In the genomic region with DNA sequence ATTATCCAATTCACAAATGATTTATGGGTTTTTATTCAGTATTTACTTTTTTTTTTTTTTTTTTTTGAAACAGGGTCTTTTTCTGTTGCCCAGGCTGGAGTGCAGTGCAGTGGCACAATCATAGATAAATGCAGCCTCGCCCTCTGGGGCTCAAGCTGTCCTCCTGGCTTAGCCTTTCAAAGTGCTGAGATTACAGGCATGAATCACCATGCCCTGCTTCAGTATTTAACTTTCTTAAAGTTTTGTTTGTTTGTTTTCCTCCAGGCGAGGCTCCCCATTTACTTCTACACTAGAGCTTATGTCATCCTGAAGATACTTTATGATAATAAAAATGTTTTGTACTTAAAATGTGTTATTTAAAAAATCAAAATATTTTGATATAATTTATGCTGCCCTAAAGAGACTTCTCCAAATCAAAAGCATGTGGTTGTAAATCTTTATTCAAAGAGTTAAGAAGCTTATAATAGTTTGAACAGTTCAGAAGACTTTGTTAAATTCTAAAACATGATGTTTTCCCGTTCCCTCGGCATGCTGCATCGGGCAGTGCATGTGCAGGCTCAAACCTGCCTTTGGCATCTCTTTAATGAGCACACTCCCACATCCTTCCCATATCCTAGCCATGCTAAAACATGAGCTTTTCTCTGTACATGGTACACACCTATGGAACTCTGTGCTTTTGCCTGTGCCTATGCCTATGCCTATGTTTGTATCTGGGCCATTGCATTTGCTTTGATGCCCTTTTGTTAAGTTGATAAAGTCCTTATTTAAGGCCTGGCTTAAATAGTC, we compare ENCODE assay signal across 15 cellular contexts. TPM values are rescaled to one million over a fixed set of nuclear protein-coding genes. Genes with fewer than 3 reads are reported as not detected.
A peak's percentile ranks its signal among the peaks of the same experiment; 100 is the strongest.
DNase-seq lines count a peak whose midpoint lies in the region; ATAC-seq, FAIRE-seq and TF ChIP-seq lines count a peak whose summit lies in the region.
"Had no signal": no experiment of that assay in that cellular context is flagged by ENCODE, and none has a peak within 500 bp of the region (broad histone marks: within the 10 kb centered on the region; RNA-seq: fewer than 3 reads in every experiment).

No MANE protein-coding gene starts in this region.

- no peak overlapping the region for H3K4me3 Mint-ChIP-seq in Caco-2 (ENCODE audit: unreplicated experiment)
- H3K4me3 Mint-ChIP-seq in CD14-positive monocyte = no peak overlapping the region
- H3K4me3 Mint-ChIP-seq: IgD-negative memory B cell had no signal

- CTCF ChIA-PET in Caco-2 (lab: Charles Lee) = interaction anchor here (1.0 kb wide), 1 partner anchor 29 kb away, joined by 3 read pairs; no protein-coding TSS in a partner anchor
- CTCF ChIA-PET in PC-3 (lab: Charles Lee) = interaction anchor here (1.4 kb wide), 1 partner anchor 39 kb away, joined by 4 read pairs; no protein-coding TSS in a partner anchor

- H3K79me2 ChIP-seq in PC-3 (ENCODE audit: low read length) = 0 out of 2 replicates have a peak, but pooled peaks cover 4% of the 10 kb centered on the region
- H3K79me2 ChIP-seq: parathyroid adenoma had no signal

- H3K9me3 ChIP-seq in Caco-2 (no peaks in the 10 kb centered on the region), PC-3 (ENCODE audit: low read length) (no peaks in the 10 kb centered on the region)
- H3K9me3 ChIP-seq: upper lobe of right lung had no signal

- no peak for FAIRE-seq in urothelium cell line (lab: Jason Lieb, UNC)

- POLR2A ChIA-PET in Caco-2 (lab: Charles Lee) (no interaction called here), PC-3 (lab: Charles Lee; ENCODE audit: unreplicated experiment) (interaction anchor here (0.6 kb wide), 1 partner anchor 11 kb away, joined by 3 read pairs; no protein-coding TSS in a partner anchor)

- H3K4me1 Mint-ChIP-seq in Caco-2 (ENCODE audit: low read depth, unreplicated experiment) (peaks cover 22% of the 10 kb centered on the region), CD14-positive monocyte (peaks cover 4% of the 10 kb centered on the region)
- H3K4me1 Mint-ChIP-seq: IgD-negative memory B cell had no signal

- H3K27me3 Mint-ChIP-seq in Caco-2 (ENCODE audit: insufficient read depth, unreplicated experiment) (no peaks in the 10 kb centered on the region), CD14-positive monocyte (ENCODE audit: low read depth in 3 of 3) (peaks cover 0 to 1% (median 0%) of the 10 kb centered on the region in 3 donors)
- H3K27me3 Mint-ChIP-seq: IgD-negative memory B cell had no signal

- H3K9me3 Mint-ChIP-seq in Caco-2 (ENCODE audit: unreplicated experiment) = no peaks in the 10 kb centered on the region
- peaks cover 0 to 1% (median 0%) of the 10 kb centered on the region in 7 donors for H3K9me3 Mint-ChIP-seq in CD14-positive monocyte
- H3K9me3 Mint-ChIP-seq: IgD-negative memory B cell had no signal

- H3K36me3 Mint-ChIP-seq in Caco-2 (ENCODE audit: insufficient read depth, unreplicated experiment) (peaks cover 13% of the 10 kb centered on the region), CD14-positive monocyte (peaks cover 69 to 85% of the 10 kb centered on the region in 2 donors)
- H3K36me3 Mint-ChIP-seq: IgD-negative memory B cell had no signal

- BruUV-seq in Caco-2 (replicated peaks; lab: Mats Ljungman, UMichigan) = no TSS peak
- no TSS peak for BruUV-seq in PC-3 (replicated peaks; lab: Mats Ljungman, UMichigan)

- H3F3A ChIP-seq in PC-3 (ENCODE audit: low read length, unreplicated experiment) = peaks cover 12% of the 10 kb centered on the region

- TF ChIP-seq CTCF in Caco-2 (IDR thresholded peaks at IDR 0.05; ENCODE audit: insufficient read depth in 1 of 2, low read depth in 1 of 2, low read length in 1 of 2, severe bottlenecking in 1 of 2, unreplicated experiment in 1 of 2) (no peak), PC-3 (conservative IDR thresholded peaks at IDR 0.05; ENCODE audit: low read depth, low read length) (no peak), epithelial cell of esophagus (IDR thresholded peaks at IDR 0.05; ENCODE audit: insufficient read depth, low read depth, low read length, missing control alignments) (no peak), CD14-positive monocyte (IDR thresholded peaks at IDR 0.05) (no peak)

- ATAC-seq in PC-3 (peak; percentile 59), HG02840 (IDR thresholded peaks at IDR 0.05; ENCODE audit: low FRiP score, unreplicated experiment) (no peak)
- ATAC-seq: upper lobe of right lung had no signal

- H3K4me1 ChIP-seq in Caco-2 = peaks cover 46% of the 10 kb centered on the region
- peaks cover 36% of the 10 kb centered on the region for H3K4me1 ChIP-seq in PC-3 (ENCODE audit: insufficient read depth, low read length)
- H3K4me1 ChIP-seq: parathyroid adenoma, upper lobe of right lung had no signal

- intact Hi-C loops in Caco-2 (cut with micrococcal nuclease; ENCODE audit: unreplicated experiment) = no loop called here
- intact Hi-C loops in PC-3 (cut with micrococcal nuclease) = no loop called here
- intact Hi-C loops in CD14-positive monocyte (cut with micrococcal nuclease) = no loop called here
- intact Hi-C loops in posterior cingulate gyrus (cut with DNase I) = no loop called here

- H4K20me1 ChIP-seq in PC-3 (ENCODE audit: low read length) = no peaks in the 10 kb centered on the region

- H2AFZ ChIP-seq in PC-3 (ENCODE audit: low read length) = no peak overlapping the region
- H2AFZ ChIP-seq: parathyroid adenoma had no signal

- no peaks in the 10 kb centered on the region for H3K9me2 ChIP-seq in PC-3 (replicated peaks; ENCODE audit: low read length)

- peak overlapping the region; percentile 91 for H3K27ac ChIP-seq in PC-3 (ENCODE audit: low read length)
- H3K27ac ChIP-seq: parathyroid adenoma, upper lobe of right lung had no signal

- H3K27me3 ChIP-seq in Caco-2 (replicated peaks; ENCODE audit: control insufficient read depth, insufficient read depth, low read length) = no peaks in the 10 kb centered on the region
- no peaks in the 10 kb centered on the region for H3K27me3 ChIP-seq in PC-3 (ENCODE audit: low read length)
- H3K27me3 ChIP-seq: upper lobe of right lung had no signal

- peak overlapping the region; percentile 42 for H3K27ac Mint-ChIP-seq in Caco-2 (ENCODE audit: unreplicated experiment)
- no peak overlapping the region for H3K27ac Mint-ChIP-seq in CD14-positive monocyte
- H3K27ac Mint-ChIP-seq: IgD-negative memory B cell had no signal

- DNase-seq in Caco-2 = no peak
- peak; percentile 63 for DNase-seq in PC-3
- peak; percentile 90 for DNase-seq in epithelial cell of esophagus (ENCODE audit: low read depth)
- DNase-seq in mucosa of gallbladder (ENCODE audit: low spot score) = peak; percentile 24
- no peak for DNase-seq in CD14-positive monocyte (ENCODE audit: low spot score)
- DNase-seq in posterior cingulate gyrus = no peak
- DNase-seq in urothelium cell line (ENCODE audit: low spot score) = no peak
- DNase-seq: midbrain, NCI-H1417 treated with DMSO at 0.1 percent for 48 hours, NCI-H748 treated with DMSO at 0.1 percent for 48 hours, SHP77, upper lobe of right lung had no signal

- H3K4me3 ChIP-seq in Caco-2 (ENCODE audit: low read depth, low read length) (no peak overlapping the region), PC-3 (ENCODE audit: low read length) (no peak overlapping the region), epithelial cell of esophagus (ENCODE audit: low read length) (no peak overlapping the region)
- H3K4me3 ChIP-seq: upper lobe of right lung had no signal

- peak overlapping the region; percentile 60 for H3K4me2 ChIP-seq in PC-3 (ENCODE audit: low read length)

- H3K9ac ChIP-seq in PC-3 (ENCODE audit: low read length) = no peak overlapping the region
- H3K9ac ChIP-seq: parathyroid adenoma had no signal

- H3K36me3 ChIP-seq in Caco-2 (ENCODE audit: control insufficient read depth, insufficient read depth, low read length) (no peaks in the 10 kb centered on the region), PC-3 (ENCODE audit: low read depth, low read length) (no peaks in the 10 kb centered on the region)

RNA-seq across cellular contexts. Expression of a gene that starts 11.1 kb away (rescaled TPM):
- 20.4 and 21.7 TPM in 2 replicates for total RNA-seq in Caco-2 (2022)
- 2.7 and 4.6 TPM in 2 replicates for total RNA-seq in PC-3 (2014; rRNA removed)
- 27.9 TPM for total RNA-seq in mucosa of gallbladder
- 10 to 100 TPM; 21.3 to 30.1 TPM for polyA plus RNA-seq in CD14-positive monocyte

RNA-seq across cellular contexts. Expression of a gene that starts 20.6 kb away (rescaled TPM):
- total RNA-seq in Caco-2 (2022) = 0.63 TPM in 1 of 2 replicates, not detected in the other
- not detected in 2 replicates for total RNA-seq in PC-3 (2014; rRNA removed)
- not detected for total RNA-seq in mucosa of gallbladder
- polyA plus RNA-seq in CD14-positive monocyte = not detected
- total RNA-seq: upper lobe of right lung had no signal
- polyA plus RNA-seq: IgD-negative memory B cell had no signal

Comparison
In these comparisons a context has a peak if more than half of its experiments do, and no peak if none do; other contexts are left out.
1. DNase-seq: peak in PC-3 (single experiment), epithelial cell of esophagus (single experiment) and mucosa of gallbladder (single experiment); none in Caco-2 (0 of 2), CD14-positive monocyte (single experiment), posterior cingulate gyrus (0 of 10) and urothelium cell line (single experiment).